ENCODE assay signal across 19 cellular contexts in genomic region chr5:69250593-69250992, GRCh38.
"Had no signal": no experiment of that assay in that cellular context is flagged by ENCODE, and none has a peak within 500 bp of the region (broad histone marks: within the 10 kb centered on the region; RNA-seq: fewer than 3 reads in every experiment).

No MANE protein-coding gene starts in this region.

- H3K27ac ChIP-seq: breast epithelium, epithelial cell of prostate, lower lobe of right lung, ovary, thoracic aorta had no signal

- H3K4me3 ChIP-seq: breast epithelium, lower lobe of right lung, ovary, thoracic aorta had no signal

- H3K27ac Mint-ChIP-seq: activated CD4-positive, alpha-beta T cell treated with anti-CD3 and anti-CD28 coated beads, Interleukin-2, amount 10 ng/mL, durations not matched to agents 7 days and 5 days; activated naive CD8-positive, alpha-beta T cell treated with anti-CD3 and anti-CD28 coated beads, Interleukin-2, amount 50 U/mL, for 24 hours; immature natural killer cell had no signal

- FAIRE-seq: TTC549, urothelium cell line had no signal

- H3K4me1 ChIP-seq: breast epithelium, lower lobe of right lung had no signal

- H3K4me3 Mint-ChIP-seq: activated CD4-positive, alpha-beta T cell treated with anti-CD3 and anti-CD28 coated beads, Interleukin-2, amount 10 ng/mL, durations not matched to agents 7 days and 5 days; activated naive CD8-positive, alpha-beta T cell treated with anti-CD3 and anti-CD28 coated beads, Interleukin-2, amount 50 U/mL, for 24 hours; immature natural killer cell had no signal

- DNase-seq: activated CD4-positive, alpha-beta T cell treated with anti-CD3 and anti-CD28 coated beads, Interleukin-2, amount 10 ng/mL, durations not matched to agents 7 days and 5 days; activated CD4-positive, CD25-positive, alpha-beta regulatory T cell; activated naive CD8-positive, alpha-beta T cell treated with anti-CD3 and anti-CD28 coated beads, Interleukin-2, amount 50 U/mL, for 24 hours; aorta; cerebellar nuclear complex; effector memory CD4-positive, alpha-beta T cell; foreskin melanocyte; head of caudate nucleus; immature natural killer cell; left cardiac atrium; lower lobe of right lung; midbrain; ovary; stimulated activated CD4-positive, alpha-beta T cell treated with anti-CD3 and anti-CD28 coated beads, Interleukin-1b, Interleukin-23, amount 100 ng/mL, for 48 hours had no signal

- H3K27me3 Mint-ChIP-seq: activated CD4-positive, alpha-beta T cell treated with anti-CD3 and anti-CD28 coated beads, Interleukin-2, amount 10 ng/mL, durations not matched to agents 7 days and 5 days; activated naive CD8-positive, alpha-beta T cell treated with anti-CD3 and anti-CD28 coated beads, Interleukin-2, amount 50 U/mL, for 24 hours had no signal

- H3K9me3 ChIP-seq: breast epithelium, ovary, thoracic aorta had no signal

- H3K36me3 ChIP-seq: breast epithelium, ovary, thoracic aorta had no signal

- H3K27me3 ChIP-seq: breast epithelium, ovary had no signal

- H3K9me3 Mint-ChIP-seq: activated naive CD8-positive, alpha-beta T cell treated with anti-CD3 and anti-CD28 coated beads, Interleukin-2, amount 50 U/mL, for 24 hours had no signal
